Comparison of ENCODE assay signal across 1 cellular context in genomic region chr10:88901610-88902327, GRCh38.
A peak's percentile ranks its signal among the peaks of the same experiment; 100 is the strongest.
TF ChIP-seq lines count a peak whose summit lies in the region.

No MANE protein-coding gene starts in this region.

TF ChIP-seq in GM12878, 131 proteins besides CTCF, POLR2A, EP300 and RAD21 (continued from another document and continues in another):
- TF ChIP-seq BCLAF1 (IDR thresholded peaks at IDR 0.05) = no peak
- TF ChIP-seq ZSCAN29 (IDR thresholded peaks at IDR 0.05) = no peak
- TF ChIP-seq USF2 (IDR thresholded peaks at IDR 0.05; ENCODE audit: borderline replicate concordance, low read depth, low read length) = no peak; the same call in 1 of the 2 replicates
- peak; percentile 96 for TF ChIP-seq MTA2 (IDR thresholded peaks at IDR 0.05; ENCODE audit: low read depth)
- peak; percentile 74 for TF ChIP-seq ZNF687 (IDR thresholded peaks at IDR 0.05)
- TF ChIP-seq NR2F1 (conservative IDR thresholded peaks at IDR 0.05) = peak; percentile 46
- no peak for TF ChIP-seq PAX5 (IDR thresholded peaks at IDR 0.05; ENCODE audit: borderline replicate concordance, low read depth, low read length)
- TF ChIP-seq RUNX3 (IDR thresholded peaks at IDR 0.05; ENCODE audit: low read length) = peak; percentile 93
- TF ChIP-seq DPF2 (IDR thresholded peaks at IDR 0.05) = peak; percentile 100
- TF ChIP-seq RBBP5 (conservative IDR thresholded peaks at IDR 0.05) = no peak
- TF ChIP-seq LARP7 (IDR thresholded peaks at IDR 0.05) = no peak
- TF ChIP-seq CBX5 (IDR thresholded peaks at IDR 0.05; ENCODE audit: low read depth) = no peak
- TF ChIP-seq ZZZ3 (IDR thresholded peaks at IDR 0.05; ENCODE audit: control insufficient read depth, insufficient read length, low read depth) = no peak
- peak; percentile 78 for TF ChIP-seq CREM (IDR thresholded peaks at IDR 0.05; ENCODE audit: low read depth)
- TF ChIP-seq ZNF592 (IDR thresholded peaks at IDR 0.05) = peak; percentile 53; the same call in 1 of the 2 replicates
- no peak for TF ChIP-seq ZNF622 (IDR thresholded peaks at IDR 0.05)
- no peak for TF ChIP-seq SREBF1 (IDR thresholded peaks at IDR 0.05; ENCODE audit: low read length)
- TF ChIP-seq KLF5 (IDR thresholded peaks at IDR 0.05; ENCODE audit: partially characterized antibody) = no peak
- TF ChIP-seq ZNF384 (IDR thresholded peaks at IDR 0.05; ENCODE audit: borderline replicate concordance, low read depth, low read length) = peak; percentile 19; the same call in 1 of the 2 replicates
- TF ChIP-seq SKIL (IDR thresholded peaks at IDR 0.05; ENCODE audit: low read depth, poor library complexity, severe bottlenecking) = peak; percentile 84
- peak; percentile 96 for TF ChIP-seq JUNB (IDR thresholded peaks at IDR 0.05)
- peak; percentile 87 for TF ChIP-seq BCL11A (IDR thresholded peaks at IDR 0.05; ENCODE audit: low read depth, low read length)
- no peak for TF ChIP-seq ASH2L (IDR thresholded peaks at IDR 0.05; ENCODE audit: borderline replicate concordance, low read depth)
- no peak for TF ChIP-seq MLLT1 (IDR thresholded peaks at IDR 0.05)
- TF ChIP-seq JUND (IDR thresholded peaks at IDR 0.05; ENCODE audit: low read depth, low read length) = peak; percentile 93
- TF ChIP-seq RELA (IDR thresholded peaks at IDR 0.05; ENCODE audit: borderline replicate concordance, partially characterized antibody) = no peak
- TF ChIP-seq TARDBP (IDR thresholded peaks at IDR 0.05; ENCODE audit: borderline replicate concordance) = no peak
- TF ChIP-seq ZNF207 (IDR thresholded peaks at IDR 0.05; ENCODE audit: borderline replicate concordance) = no peak
- TF ChIP-seq STAT1 (conservative IDR thresholded peaks at IDR 0.05) = no peak
- TF ChIP-seq EED (IDR thresholded peaks at IDR 0.05; ENCODE audit: low read depth) = peak; percentile 50
- no peak for TF ChIP-seq ZNF274 (IDR thresholded peaks at IDR 0.05; ENCODE audit: insufficient read depth, insufficient read length)
- TF ChIP-seq PAX8 (IDR thresholded peaks at IDR 0.05) = no peak
- TF ChIP-seq IRF5 (IDR thresholded peaks at IDR 0.05; ENCODE audit: borderline replicate concordance) = no peak
- TF ChIP-seq NBN (IDR thresholded peaks at IDR 0.05) = peak; percentile 84
- no peak for TF ChIP-seq TCF3 (IDR thresholded peaks at IDR 0.05; ENCODE audit: borderline replicate concordance, insufficient read depth, low read depth, low read length)
- no peak for TF ChIP-seq SREBF2 (IDR thresholded peaks at IDR 0.05; ENCODE audit: low read length)
- peak; percentile 95; the same call in 1 of the 2 replicates for TF ChIP-seq FOXM1 (IDR thresholded peaks at IDR 0.05; ENCODE audit: low read depth, low read length)
- TF ChIP-seq PBX3 (IDR thresholded peaks at IDR 0.05; ENCODE audit: insufficient replicate concordance, low read depth, low read length) = peak; percentile 16
- TF ChIP-seq ZBTB4 (CRISPR knock-in tag; IDR thresholded peaks at IDR 0.05) = no peak
